ENCODE assay signal across 10 cellular contexts in the genomic region with DNA sequence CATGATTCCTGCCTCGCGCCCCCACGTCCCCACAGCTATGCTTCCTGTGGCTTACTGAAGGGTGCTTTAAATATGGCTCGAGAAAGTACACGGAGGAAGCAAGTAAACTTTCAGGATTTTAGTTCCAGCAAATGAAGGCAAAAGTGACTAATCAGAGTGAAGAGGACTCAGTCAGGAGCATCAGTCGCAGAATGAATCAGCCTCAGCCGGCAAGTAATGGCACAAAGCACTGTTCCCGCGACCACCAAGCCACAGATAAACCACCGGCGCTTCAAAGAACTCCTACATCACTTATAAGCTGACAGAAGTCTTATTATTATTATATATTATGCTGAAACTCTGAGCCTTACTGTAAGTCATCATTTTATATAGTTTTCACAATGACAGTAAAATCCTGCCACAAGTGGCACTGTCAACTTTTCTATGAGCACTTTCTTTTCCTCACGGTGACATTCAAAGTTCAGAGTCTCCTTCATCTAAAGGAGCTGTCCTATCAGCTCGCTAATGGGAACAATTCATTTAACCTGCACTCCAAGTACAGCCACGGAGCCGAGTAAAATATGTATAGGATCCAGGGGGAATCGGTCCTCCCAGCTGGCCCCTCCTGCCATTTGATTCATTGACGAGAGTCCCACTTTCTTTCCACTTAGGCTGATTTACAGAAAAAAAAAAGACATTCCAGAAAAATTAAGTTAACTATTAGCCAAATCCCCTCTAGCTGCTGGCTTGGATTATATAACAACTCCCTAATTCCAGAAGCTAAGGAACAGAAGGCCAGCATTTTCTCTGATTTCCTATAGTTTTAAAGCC.
A peak's percentile ranks its signal among the peaks of the same experiment; 100 is the strongest.
DNase-seq lines count a peak whose midpoint lies in the region; ATAC-seq and TF ChIP-seq lines count a peak whose summit lies in the region.
"Had no signal": no experiment of that assay in that cellular context is flagged by ENCODE, and none has a peak within 500 bp of the region (broad histone marks: within the 10 kb centered on the region; RNA-seq: fewer than 3 reads in every experiment).

No MANE protein-coding gene starts in this region.

- DNase-seq in Jurkat, Clone E6-1 (ENCODE audit: low read depth, low spot score) = peak; percentile 17
- peak; percentile 79 for DNase-seq in activated T-cell treated with anti-CD3 and anti-CD28 coated beads for 24 hours (ENCODE audit: low read depth)
- no peak for DNase-seq in epithelial cell of proximal tubule (ENCODE audit: low read depth)
- peak; percentile 69 to 86 for DNase-seq in stimulated activated CD4-positive, alpha-beta T cell treated with anti-CD3 and anti-CD28 coated beads, Interleukin-4, amount 100 ng/mL, for 48 hours (ENCODE audit: low read depth in 2 of 2)
- DNase-seq in hypothalamus (lab: John Stamatoyannopoulos, UW) = no peak
- DNase-seq: SHP77 had no signal

- ATAC-seq in HG03457 (IDR thresholded peaks at IDR 0.05; ENCODE audit: unreplicated experiment) (no peak), GM18505 (IDR thresholded peaks at IDR 0.05; ENCODE audit: unreplicated experiment) (no peak), GM19397 (IDR thresholded peaks at IDR 0.05; ENCODE audit: unreplicated experiment) (no peak)

- no peak overlapping the region for H3K4me3 ChIP-seq in Jurkat, Clone E6-1 (ENCODE audit: low read length)
- H3K4me3 ChIP-seq in epithelial cell of proximal tubule (ENCODE audit: low read depth, low read length) = peak overlapping the region; percentile 27
- H3K4me3 ChIP-seq: BLaER1 treated with 17β-estradiol and CSF1 and Interleukin-3, amounts not matched to agents 10 nM and 100 nM had no signal

- TF ChIP-seq CTCF in epithelial cell of proximal tubule (conservative IDR thresholded peaks at IDR 0.05; ENCODE audit: low read depth, low read length) = no peak

- no peak for TF ChIP-seq POLR2A in GM18505 (IDR thresholded peaks at IDR 0.05; ENCODE audit: borderline replicate concordance, extremely low read depth, insufficient read depth, insufficient read length)

Comparison
In these comparisons a context has a peak if more than half of its experiments do, and no peak if none do; other contexts are left out.
1. DNase-seq: peak in Jurkat, Clone E6-1 (single experiment), activated T-cell treated with anti-CD3 and anti-CD28 coated beads for 24 hours (single experiment) and stimulated activated CD4-positive, alpha-beta T cell treated with anti-CD3 and anti-CD28 coated beads, Interleukin-4, amount 100 ng/mL, for 48 hours (2 of 2); none in epithelial cell of proximal tubule (single experiment) and hypothalamus (0 of 51).